ENCODE assay signal across 24 cellular contexts in the genomic region with DNA sequence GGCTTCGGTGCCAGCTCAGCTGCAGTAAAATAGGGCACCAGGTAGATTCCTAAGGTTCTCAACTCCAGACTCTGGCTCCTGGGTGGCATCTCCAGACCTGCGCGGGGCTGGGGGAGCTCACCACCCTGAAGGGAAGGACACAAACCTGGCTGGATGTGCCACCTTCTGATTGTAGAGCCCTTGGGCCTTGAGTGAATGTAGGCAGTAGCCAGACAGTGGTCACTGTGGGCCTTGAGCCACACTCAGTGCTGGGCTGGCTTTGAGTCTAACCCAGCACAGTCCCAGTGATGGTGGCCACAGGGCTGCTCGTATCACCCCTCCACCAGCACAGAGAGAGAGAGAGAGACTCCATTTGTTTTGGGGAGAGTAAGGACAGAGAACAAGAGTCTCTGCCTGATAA. TPM values are rescaled to one million over a fixed set of nuclear protein-coding genes. Genes with fewer than 3 reads are reported as not detected.
DNase-seq lines count a peak whose midpoint lies in the region; ATAC-seq, FAIRE-seq and TF ChIP-seq lines count a peak whose summit lies in the region.
"Had no signal": no experiment of that assay in that cellular context is flagged by ENCODE, and none has a peak within 500 bp of the region (broad histone marks: within the 10 kb centered on the region; RNA-seq: fewer than 3 reads in every experiment).

No MANE protein-coding gene starts in this region.

- H3K4me2 ChIP-seq in K562 (ENCODE audit: insufficient read depth, low read length), result no peak overlapping the region
- H3K4me2 ChIP-seq: A549; BLaER1 treated with 17β-estradiol and CSF1 and Interleukin-3, amounts not matched to agents 10 nM and 100 nM had no signal

- no peaks in the 10 kb centered on the region for H3K9me1 ChIP-seq in K562 (ENCODE audit: control insufficient read depth, insufficient read depth, low read length)

- peaks cover 0 to 26% of the 10 kb centered on the region in 2 donors for H3K27me3 Mint-ChIP-seq in natural killer cell treated with Interleukin-12 subunit alpha and Interleukin-12 subunit beta and Interleukin-15 and Interleukin-18, amount 100 ng/mL, for 72 hours
- H3K27me3 Mint-ChIP-seq in natural killer cell (ENCODE audit: low read depth in 2 of 2), result peaks cover 2 to 6% of the 10 kb centered on the region in 2 donors
- H3K27me3 Mint-ChIP-seq: CD4-positive, alpha-beta memory T cell had no signal

- H3K4me1 ChIP-seq in K562 (replicated peaks in 1 of 2; ENCODE audit: control insufficient read depth in 2 of 2, insufficient read depth in 2 of 2, low read length in 2 of 2), result no peaks in the 10 kb centered on the region
- H3K4me1 ChIP-seq in effector memory CD4-positive, alpha-beta T cell (ENCODE audit: control insufficient read depth, insufficient read depth, low read length, poor library complexity, severe bottlenecking), result no peaks in the 10 kb centered on the region
- H3K4me1 ChIP-seq: A549, BE2C had no signal

- no peak for TF ChIP-seq CTCF in natural killer cell (IDR thresholded peaks at IDR 0.05)
- TF ChIP-seq CTCF in K562 (IDR thresholded peaks at IDR 0.05 in 2 of 3, conservative IDR thresholded peaks at IDR 0.05 in 1 of 3; ENCODE audit: insufficient read depth in 2 of 3, low read depth in 1 of 3, low read length in 3 of 3), result no peak
- no peak for TF ChIP-seq CTCF in omental fat pad (IDR thresholded peaks at IDR 0.05)

- no peak for TF ChIP-seq POLR2A in K562 (conservative IDR thresholded peaks at IDR 0.05)

- H3K9ac ChIP-seq in K562 (ENCODE audit: insufficient read depth in 1 of 2, low read depth in 2 of 2, low read length in 2 of 2), result no peak overlapping the region
- H3K9ac ChIP-seq: BLaER1 treated with 17β-estradiol and CSF1 and Interleukin-3, amounts not matched to agents 10 nM and 100 nM had no signal

- no peak for FAIRE-seq in K562 (lab: Jason Lieb, UNC)
- FAIRE-seq: A549, GM12891, GM18507, H54 had no signal

- no TSS peak for BruUV-seq in K562 (replicated peaks; lab: Mats Ljungman, UMichigan)

- peak; percentile 52 for DNase-seq in natural killer cell treated with Interleukin-12 subunit alpha and Interleukin-12 subunit beta and Interleukin-15 and Interleukin-18, amount 100 ng/mL, for 72 hours (ENCODE audit: low spot score)
- DNase-seq in natural killer cell (no peak), K562 (ENCODE audit: extremely low read depth in 1 of 4, low spot score in 3 of 4) (no peak), omental fat pad (ENCODE audit: low spot score) (no peak), NCI-H774 (lab: John Stamatoyannopoulos, UW) (no peak), kidney tubule cell (ENCODE audit: low spot score) (no peak)
- no peak for DNase-seq in effector memory CD4-positive, alpha-beta T cell
- DNase-seq: 8988T; ACHN; AML-193; BE2C; Calu3; CD4-positive, alpha-beta memory T cell; COR-L47; DMS53; DMS79 treated with DMSO at 0.1 percent for 48 hours; GF-D8; GOT3; HCEC 1CT had no signal

- H3K36me3 Mint-ChIP-seq in natural killer cell treated with Interleukin-12 subunit alpha and Interleukin-12 subunit beta and Interleukin-15 and Interleukin-18, amount 100 ng/mL, for 72 hours, result peaks cover 20% of the 10 kb centered on the region
- peaks cover 10% of the 10 kb centered on the region for H3K36me3 Mint-ChIP-seq in natural killer cell

- no peaks in the 10 kb centered on the region for H3K9me3 ChIP-seq in K562 (replicated peaks; ENCODE audit: control insufficient read depth, insufficient read depth, low read depth, low read length)
- no peaks in the 10 kb centered on the region for H3K9me3 ChIP-seq in effector memory CD4-positive, alpha-beta T cell (ENCODE audit: control insufficient read depth, low read length)
- H3K9me3 ChIP-seq: A549, BE2C had no signal

- no peaks in the 10 kb centered on the region for H3K4me1 Mint-ChIP-seq in natural killer cell treated with Interleukin-12 subunit alpha and Interleukin-12 subunit beta and Interleukin-15 and Interleukin-18, amount 100 ng/mL, for 72 hours (ENCODE audit: low read depth in 2 of 2)
- H3K4me1 Mint-ChIP-seq in natural killer cell, result no peaks in the 10 kb centered on the region
- H3K4me1 Mint-ChIP-seq: CD4-positive, alpha-beta memory T cell had no signal

- peak in 1 of 2 donors; percentile 20 for ATAC-seq in natural killer cell treated with Interleukin-12 subunit alpha and Interleukin-12 subunit beta and Interleukin-15 and Interleukin-18, amount 100 ng/mL, for 72 hours
- ATAC-seq in natural killer cell (no peak), K562 (no peak), omental fat pad (ENCODE audit: low FRiP score) (peak; percentile 28)
- ATAC-seq: A549 had no signal

- no peaks in the 10 kb centered on the region for H3K36me3 ChIP-seq in K562 (ENCODE audit: control insufficient read depth, insufficient read depth, low read length)
- H3K36me3 ChIP-seq in effector memory CD4-positive, alpha-beta T cell (ENCODE audit: control insufficient read depth, insufficient read depth, low read length), result no peaks in the 10 kb centered on the region
- H3K36me3 ChIP-seq: BE2C; BLaER1 treated with 17β-estradiol and CSF1 and Interleukin-3, amounts not matched to agents 10 nM and 100 nM had no signal

- H3K27me3 ChIP-seq in K562 (ENCODE audit: control insufficient read depth in 2 of 2, insufficient read depth in 2 of 2, low read length in 2 of 2), result no peaks in the 10 kb centered on the region
- H3K27me3 ChIP-seq in effector memory CD4-positive, alpha-beta T cell (replicated peaks; ENCODE audit: control insufficient read depth, insufficient read depth, low read length, poor library complexity, severe bottlenecking), result no peaks in the 10 kb centered on the region
- H3K27me3 ChIP-seq: BE2C; BLaER1 treated with 17β-estradiol and CSF1 and Interleukin-3, amounts not matched to agents 10 nM and 100 nM had no signal

- in situ Hi-C loops in K562 (cut with MboI), result no loop called here

- WGBS in K562 (ENCODE audit: insufficient coverage, low coverage, missing lambda C conversion rate), result 0% methylated on average over 4 of the region's 4 CpGs

- H3K27ac Mint-ChIP-seq in natural killer cell treated with Interleukin-12 subunit alpha and Interleukin-12 subunit beta and Interleukin-15 and Interleukin-18, amount 100 ng/mL, for 72 hours, result no peak overlapping the region
- H3K27ac Mint-ChIP-seq in natural killer cell, result no peak overlapping the region
- H3K27ac Mint-ChIP-seq: CD4-positive, alpha-beta memory T cell had no signal

- H3K4me3 ChIP-seq in K562, result no peak overlapping the region
- no peak overlapping the region for H3K4me3 ChIP-seq in effector memory CD4-positive, alpha-beta T cell (ENCODE audit: insufficient read depth, low read depth, low read length, poor library complexity, severe bottlenecking)
- H3K4me3 ChIP-seq: A549; BLaER1 treated with 17β-estradiol and CSF1 and Interleukin-3, amounts not matched to agents 10 nM and 100 nM had no signal

- no peaks in the 10 kb centered on the region for H3K79me2 ChIP-seq in K562 (ENCODE audit: control insufficient read depth, insufficient read depth, low read length)

- H4K20me1 ChIP-seq in K562 (replicated peaks; ENCODE audit: control insufficient read depth, insufficient read depth, low read length), result no peaks in the 10 kb centered on the region
- H4K20me1 ChIP-seq: BLaER1 treated with 17β-estradiol and CSF1 and Interleukin-3, amounts not matched to agents 10 nM and 100 nM had no signal

- CTCF ChIA-PET in K562 (lab: Yijun Ruan, JAX; ENCODE audit: low intra/inter-chr PET ratio), result no interaction called here

- no peak overlapping the region for H3K27ac ChIP-seq in K562 (ENCODE audit: extremely low read depth, low read depth, low read length)
- no peak overlapping the region for H3K27ac ChIP-seq in effector memory CD4-positive, alpha-beta T cell (ENCODE audit: insufficient read depth, low read length, poor library complexity, severe bottlenecking)
- H3K27ac ChIP-seq: A549; BLaER1 treated with 17β-estradiol and CSF1 and Interleukin-3, amounts not matched to agents 10 nM and 100 nM had no signal

- intact Hi-C loops in natural killer cell (cut with micrococcal nuclease) (no loop called here), K562 (cut with micrococcal nuclease) (no loop called here)

- H3K4me3 Mint-ChIP-seq in natural killer cell treated with Interleukin-12 subunit alpha and Interleukin-12 subunit beta and Interleukin-15 and Interleukin-18, amount 100 ng/mL, for 72 hours, result no peak overlapping the region
- H3K4me3 Mint-ChIP-seq in natural killer cell, result no peak overlapping the region
- H3K4me3 Mint-ChIP-seq: CD4-positive, alpha-beta memory T cell had no signal

- no peaks in the 10 kb centered on the region for H3K9me3 Mint-ChIP-seq in natural killer cell treated with Interleukin-12 subunit alpha and Interleukin-12 subunit beta and Interleukin-15 and Interleukin-18, amount 100 ng/mL, for 72 hours
- no peaks in the 10 kb centered on the region for H3K9me3 Mint-ChIP-seq in natural killer cell

- H2AFZ ChIP-seq in K562 (ENCODE audit: low read depth, low read length), result no peak overlapping the region

- POLR2A ChIA-PET in K562 (lab: Yijun Ruan, JAX), result interaction anchor here (0.6 to 1.0 kb wide), 2 partner anchors 10 to 26 kb away, joined by 3 to 4 read pairs; no protein-coding TSS in a partner anchor

- no peak for TF ChIP-seq RAD21 in K562 (CRISPR knock-in tag; conservative IDR thresholded peaks at IDR 0.05 in 1 of 2, IDR thresholded peaks at IDR 0.05 in 1 of 2)

- TF ChIP-seq EP300 in K562 (IDR thresholded peaks at IDR 0.05; ENCODE audit: low read length), result no peak

RNA-seq across cellular contexts. Expression of gene SH3GLB1, which starts 38.0 kb away (rescaled TPM):
- 100 to 1,000 TPM in 1 of 2 donors, 10 to 100 TPM in 1; 59.3 to 107 TPM for total RNA-seq in natural killer cell treated with Interleukin-12 subunit alpha and Interleukin-12 subunit beta and Interleukin-15 and Interleukin-18, amount 100 ng/mL, for 72 hours
- total RNA-seq in natural killer cell (100 to 1,000 TPM in 2 of 3 donors, 10 to 100 TPM in 1; 98.1 to 114 (median 109) TPM), K562 (2014; rRNA removed) (8.6 and 11.9 TPM in 2 replicates), K562 (2014; rRNA removed; fragmentation: Illumina TruSeq; extraction: Trizol) (27.3 and 35.5 TPM in 2 replicates), K562 (2015; rRNA removed; fragmentation: Illumina TruSeq; extraction: Trizol) (24.2 TPM in 2 replicates), K562 (2021) (33.9 and 34.2 TPM in 2 replicates), omental fat pad (100 to 1,000 TPM in 1 of 4 donors, 10 to 100 TPM in 3; 79.1 to 113 (median 93.6) TPM)
- 5.0 and 18.7 TPM in 2 replicates for total RNA-seq in K562 (2011; cell fraction: chromatin; rRNA removed; ENCODE audit: low replicate concordance)
- 2.3 and 3.3 TPM in 2 replicates for total RNA-seq in K562 (2011; cell fraction: nucleolus; rRNA removed)
- total RNA-seq in K562 (2011; cell fraction: nucleoplasm; rRNA removed), result 10.5 and 19.9 TPM in 2 replicates
- polyA plus RNA-seq in K562 (2011; rRNA removed) (22.2 and 26.7 TPM in 2 replicates), K562 (2014; fragmentation: Illumina TruSeq; extraction: Trizol) (33.9 and 36.3 TPM in 2 replicates), K562 (2014; fragmentation: Nextera tagmentation; extraction: Ambion mirVana) (10 to 100 TPM; 10.2 to 10.4 TPM), K562 (2014; rRNA removed) (14.5 and 18.8 TPM in 2 replicates)
- polyA plus RNA-seq in K562 (2011; cell fraction: cytosol; rRNA removed), result 11.7 and 12.1 TPM in 2 replicates
- 6.5 and 9.5 TPM in 2 replicates for polyA plus RNA-seq in K562 (2011; cell fraction: nucleus; rRNA removed)
- 26.7 and 31.8 TPM in 2 replicates for polyA plus RNA-seq in K562 (2012)
- 21.0 and 23.4 TPM in 2 replicates for polyA minus RNA-seq in K562 (2011; rRNA and poly(A)+ RNA removed)
- 13.8 and 16.2 TPM in 2 replicates for polyA minus RNA-seq in K562 (2011; cell fraction: cytosol; rRNA and poly(A)+ RNA removed)
- polyA minus RNA-seq in K562 (2011; cell fraction: nucleus; rRNA and poly(A)+ RNA removed), result 7.4 and 11.1 TPM in 2 replicates
